Comparison of ENCODE assay signal across 8 cellular contexts in genomic region chr1:112698366-112699310, GRCh38. TPM values are rescaled to one million over a fixed set of nuclear protein-coding genes. Genes with fewer than 3 reads are reported as not detected.
DNase-seq lines count a peak whose midpoint lies in the region; ATAC-seq and TF ChIP-seq lines count a peak whose summit lies in the region.

No MANE protein-coding gene starts in this region.

- peak overlapping the region; percentile 78 for H3K27ac Mint-ChIP-seq in T-helper 17 cell

- peaks cover 3 to 68% (median 5%) of the 10 kb centered on the region in 3 donors for H3K36me3 ChIP-seq in tibial nerve

- TF ChIP-seq POLR2A in tibial nerve (IDR thresholded peaks at IDR 0.05): no peak

- no peak for TF ChIP-seq CTCF in tibial nerve (IDR thresholded peaks at IDR 0.05)

- peaks cover 15% of the 10 kb centered on the region for H3K4me1 Mint-ChIP-seq in T-helper 17 cell

- no peak for TF ChIP-seq EP300 in tibial nerve (IDR thresholded peaks at IDR 0.05)

- peak overlapping the region; percentile 81 to 100 (median 98) for H3K27ac ChIP-seq in tibial nerve

- 60 to 67% methylated on average over 9 to 17 of the region's 17 CpGs for WGBS in tibial nerve, 2 donors

- H3K4me3 Mint-ChIP-seq in T-helper 17 cell: no peak overlapping the region

- ATAC-seq in T-helper 17 cell: no peak
- no peak for ATAC-seq in HG03196 (IDR thresholded peaks at IDR 0.05; ENCODE audit: unreplicated experiment)

- H3K9me3 ChIP-seq in T-helper 17 cell (ENCODE audit: control insufficient read depth, low read length, poor library complexity, severe bottlenecking) (no peaks in the 10 kb centered on the region), tibial nerve (no peaks in the 10 kb centered on the region)

- no peaks in the 10 kb centered on the region for H3K27me3 ChIP-seq in tibial nerve

- H3K27me3 Mint-ChIP-seq in T-helper 17 cell: no peaks in the 10 kb centered on the region

- H3K36me3 Mint-ChIP-seq in T-helper 17 cell (ENCODE audit: low read depth): peaks cover 6% of the 10 kb centered on the region

- no peak overlapping the region for H3K4me3 ChIP-seq in tibial nerve

- peaks cover 0 to 60% (median 53%) of the 10 kb centered on the region in 4 donors for H3K4me1 ChIP-seq in tibial nerve

- peak; percentile 52 for DNase-seq in activated CD8-positive, alpha-beta memory T cell treated with anti-CD3 and anti-CD28 coated beads for 24 hours
- DNase-seq in activated CD8-positive, alpha-beta memory T cell treated with anti-CD3 and anti-CD28 coated beads, Interleukin-2, amount 50 U/mL, for 48 hours: no peak
- no peak for DNase-seq in T-helper 17 cell
- peak; percentile 45 for DNase-seq in kidney tubule cell (ENCODE audit: low spot score)
- no peak for DNase-seq in tibial nerve (ENCODE audit: low spot score in 2 of 2)
- no peak for DNase-seq in stimulated activated naive CD4-positive, alpha-beta T cell (lab: John Stamatoyannopoulos, UW)
- no peak for DNase-seq in activated T-cell treated with anti-CD3 and anti-CD28 coated beads, Interleukin-2, amount 50 U/mL, for 48 hours

RNA-seq across cellular contexts. Expression of gene RHOC, which starts 8.3 kb away (rescaled TPM):
- 10 to 100 TPM; 16.9 to 34.4 TPM for total RNA-seq in T-helper 17 cell
- total RNA-seq in tibial nerve: 100 to 1,000 TPM; 225 to 297 (median 293) TPM

RNA-seq across cellular contexts. Expression of gene PPM1J, which starts 16.5 kb away (rescaled TPM):
- total RNA-seq in T-helper 17 cell (under 1 TPM; 0.20 to 0.42 TPM), tibial nerve (1 to 10 TPM in 3 of 4 donors, under 1 TPM in 1; 0.66 to 3.3 (median 1.8) TPM)

RNA-seq across cellular contexts. Expression of gene MOV10, which starts 24.2 kb away (rescaled TPM):
- total RNA-seq in T-helper 17 cell (10 to 100 TPM; 72.5 to 72.7 TPM), tibial nerve (10 to 100 TPM; 30.6 to 69.9 (median 43.8) TPM)

Comparison
In these comparisons a context has a peak if more than half of its experiments do, and no peak if none do; other contexts are left out.
1. DNase-seq: peak in activated CD8-positive, alpha-beta memory T cell treated with anti-CD3 and anti-CD28 coated beads for 24 hours (single experiment) and kidney tubule cell (single experiment); none in activated CD8-positive, alpha-beta memory T cell treated with anti-CD3 and anti-CD28 coated beads, Interleukin-2, amount 50 U/mL, for 48 hours (single experiment), T-helper 17 cell (0 of 3), tibial nerve (0 of 2), stimulated activated naive CD4-positive, alpha-beta T cell (0 of 6) and activated T-cell treated with anti-CD3 and anti-CD28 coated beads, Interleukin-2, amount 50 U/mL, for 48 hours (0 of 2).
2. RNA of gene RHOC, which starts 8.3 kb away (total RNA-seq): 225 to 297 TPM in tibial nerve; 16.9 to 34.4 TPM in T-helper 17 cell; every median in the first group is over 4 times any median in the second.